In the genomic region with DNA sequence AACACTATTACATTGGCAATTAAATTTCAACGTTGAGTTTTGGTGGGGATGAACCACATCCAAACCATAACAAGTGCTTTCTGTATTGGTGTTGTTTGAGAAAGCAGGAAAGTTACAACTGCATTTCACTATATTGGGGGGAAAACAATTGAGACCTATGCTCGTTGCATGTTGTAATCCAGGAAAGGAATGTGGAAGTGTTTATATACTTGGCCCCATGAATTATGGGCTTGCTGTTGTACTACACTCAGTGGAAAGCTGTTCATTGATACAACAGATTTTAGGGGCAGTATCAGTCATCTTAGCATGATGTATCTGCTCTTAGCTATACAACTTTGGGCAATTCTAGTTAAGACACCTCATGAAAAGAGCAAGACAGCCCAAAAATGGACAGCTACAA, we compare ENCODE assay signal across 23 cellular contexts.
"Had no signal": no experiment of that assay in that cellular context is flagged by ENCODE, and none has a peak within 500 bp of the region (broad histone marks: within the 10 kb centered on the region; RNA-seq: fewer than 3 reads in every experiment).

No MANE protein-coding gene starts in this region.

- ATAC-seq: foreskin keratinocyte; left colon; left ventricle myocardium superior; naive thymus-derived CD8-positive, alpha-beta T cell; sciatic nerve; stimulated activated naive B cell treated with anti-CD40 and anti-IgM and Interleukin-4, amounts not matched to agents 10 μg/mL and 1 μg/mL and 100 μg/mL, for 72 hours; stimulated activated naive CD8-positive, alpha-beta T cell treated with anti-CD3 and anti-CD28 coated beads, Interleukin-15, amount 100 ng/mL, for 72 hours; upper lobe of right lung had no signal

- H3K27me3 ChIP-seq: dorsolateral prefrontal cortex, foreskin keratinocyte, hepatocyte, neutrophil, testis, tibial nerve, upper lobe of right lung, vagina had no signal

- H3K27me3 Mint-ChIP-seq: naive thymus-derived CD8-positive, alpha-beta T cell; stimulated activated naive B cell treated with anti-CD40 and anti-IgM and Interleukin-4, amounts not matched to agents 10 μg/mL and 1 μg/mL and 100 μg/mL, for 72 hours; stimulated activated naive CD8-positive, alpha-beta T cell treated with anti-CD3 and anti-CD28 coated beads, Interleukin-15, amount 100 ng/mL, for 72 hours had no signal

- H3K4me3 ChIP-seq: dorsolateral prefrontal cortex, hepatocyte, lung, skin epidermis, testis, tibial nerve, upper lobe of right lung, vagina had no signal

- H3K4me3 Mint-ChIP-seq: naive thymus-derived CD8-positive, alpha-beta T cell; stimulated activated naive B cell treated with anti-CD40 and anti-IgM and Interleukin-4, amounts not matched to agents 10 μg/mL and 1 μg/mL and 100 μg/mL, for 72 hours; stimulated activated naive CD8-positive, alpha-beta T cell treated with anti-CD3 and anti-CD28 coated beads, Interleukin-15, amount 100 ng/mL, for 72 hours had no signal

- H3K4me1 ChIP-seq: foreskin keratinocyte, testis, tibial nerve, upper lobe of right lung, vagina had no signal

- H3K27ac ChIP-seq: dorsolateral prefrontal cortex, foreskin keratinocyte, hepatocyte, neutrophil, skin epidermis, testis, tibial nerve, upper lobe of right lung, vagina had no signal

- H3K36me3 ChIP-seq: neutrophil had no signal

- H3K27ac Mint-ChIP-seq: stimulated activated naive B cell treated with anti-CD40 and anti-IgM and Interleukin-4, amounts not matched to agents 10 μg/mL and 1 μg/mL and 100 μg/mL, for 72 hours; stimulated activated naive CD8-positive, alpha-beta T cell treated with anti-CD3 and anti-CD28 coated beads, Interleukin-15, amount 100 ng/mL, for 72 hours had no signal

- H3K9me3 ChIP-seq: neutrophil, testis, tibial nerve, upper lobe of right lung, vagina had no signal

- H3K79me2 ChIP-seq: hepatocyte had no signal

- H3K4me2 ChIP-seq: hepatocyte had no signal

- DNase-seq: cortex of kidney; dorsolateral prefrontal cortex; effector CD8-positive, alpha-beta T cell; foreskin keratinocyte; head of caudate nucleus; left colon; left ventricle myocardium superior; mesendoderm; naive thymus-derived CD8-positive, alpha-beta T cell; posterior cingulate gyrus; stimulated activated CD4-positive, alpha-beta T cell treated with anti-CD3 and anti-CD28 coated beads, Interleukin-2, amount 100 ng/mL, for 24 hours; stimulated activated CD4-positive, alpha-beta T cell treated with anti-CD3 and anti-CD28 coated beads, Interleukin-4, amount 100 ng/mL, for 4 hours; stimulated activated naive B cell treated with anti-CD40 and anti-IgM and Interleukin-4, amounts not matched to agents 10 μg/mL and 1 μg/mL and 100 μg/mL, for 72 hours; stimulated activated naive CD8-positive, alpha-beta T cell treated with anti-CD3 and anti-CD28 coated beads, Interleukin-15, amount 100 ng/mL, for 72 hours; testis; upper lobe of right lung had no signal

- H2AFZ ChIP-seq: hepatocyte had no signal
